In genomic region chr6:28866342-28867077, GRCh38 we compare ENCODE assay signal across 1 cellular context.
A peak's percentile ranks its signal among the peaks of the same experiment; 100 is the strongest.
TF ChIP-seq lines count a peak whose summit lies in the region.

No MANE protein-coding gene starts in this region.

TF ChIP-seq in HepG2, 621 proteins besides CTCF, POLR2A, EP300 and RAD21 (continued from another document and continues in another):
- TF ChIP-seq ZMAT5 (CRISPR knock-in tag; IDR thresholded peaks at IDR 0.05; ENCODE audit: borderline replicate concordance, low read depth) (no peak), CENPX (CRISPR knock-in tag; IDR thresholded peaks at IDR 0.05) (no peak), KDM5B (CRISPR knock-in tag; IDR thresholded peaks at IDR 0.05; ENCODE audit: borderline replicate concordance) (peak; percentile 98), KLF6 (CRISPR knock-in tag; IDR thresholded peaks at IDR 0.05) (peak; percentile 79; the same call in 1 of the 2 replicates), HIC2 (CRISPR knock-in tag; IDR thresholded peaks at IDR 0.05; ENCODE audit: low read depth) (peak; percentile 70), CENPT (CRISPR knock-in tag; IDR thresholded peaks at IDR 0.05; ENCODE audit: low read depth) (no peak), ZSCAN21 (CRISPR knock-in tag; IDR thresholded peaks at IDR 0.05; ENCODE audit: borderline replicate concordance) (peak; percentile 54), SNAI1 (CRISPR knock-in tag; IDR thresholded peaks at IDR 0.05; ENCODE audit: borderline replicate concordance) (0 out of 2 replicates have a peak, but pooled peaks have one; percentile 76), ATF6 (CRISPR knock-in tag; conservative IDR thresholded peaks at IDR 0.05) (no peak), ZNF607 (CRISPR knock-in tag; IDR thresholded peaks at IDR 0.05; ENCODE audit: borderline replicate concordance) (no peak; the same call in 1 of the 2 replicates), ZNF766 (CRISPR knock-in tag; IDR thresholded peaks at IDR 0.05; ENCODE audit: borderline replicate concordance) (peak; percentile 75; the same call in 1 of the 2 replicates), TCF7L2 (IDR thresholded peaks at IDR 0.05; ENCODE audit: low read depth, low read length) (no peak), HCFC1 (IDR thresholded peaks at IDR 0.05; ENCODE audit: low read depth, low read length) (no peak), ZNF574 (CRISPR knock-in tag; IDR thresholded peaks at IDR 0.05) (peak; percentile 83), HOXA3 (CRISPR knock-in tag; IDR thresholded peaks at IDR 0.05) (peak; percentile 78), ZNF501 (CRISPR knock-in tag; IDR thresholded peaks at IDR 0.05) (peak; percentile 60; the same call in 1 of the 2 replicates), ARNT2 (CRISPR knock-in tag; IDR thresholded peaks at IDR 0.05; ENCODE audit: low read depth) (peak; percentile 93), NFKB2 (CRISPR knock-in tag; IDR thresholded peaks at IDR 0.05; ENCODE audit: borderline replicate concordance) (peak; percentile 92; the same call in 1 of the 2 replicates), ZFX (CRISPR knock-in tag; IDR thresholded peaks at IDR 0.05; ENCODE audit: low read depth) (peak; percentile 88), ZBTB25 (CRISPR knock-in tag; IDR thresholded peaks at IDR 0.05) (no peak), KDM3A (CRISPR knock-in tag; IDR thresholded peaks at IDR 0.05; ENCODE audit: low read depth) (peak; percentile 79), ZNF782 (CRISPR knock-in tag; IDR thresholded peaks at IDR 0.05; ENCODE audit: borderline replicate concordance) (peak; percentile 37; the same call in 1 of the 2 replicates), DDIT3 (CRISPR knock-in tag; IDR thresholded peaks at IDR 0.05) (no peak), ZNF883 (CRISPR knock-in tag; IDR thresholded peaks at IDR 0.05; ENCODE audit: not compliant biosample characterization) (peak; percentile 93), HNRNPLL (IDR thresholded peaks at IDR 0.05; ENCODE audit: low read depth, low read length, poor library complexity, severe bottlenecking) (peak; percentile 91), ZNF33B (CRISPR knock-in tag; IDR thresholded peaks at IDR 0.05) (peak; percentile 39; the same call in 1 of the 2 replicates), ATF5 (CRISPR knock-in tag; IDR thresholded peaks at IDR 0.05; ENCODE audit: low read depth) (no peak), ZNF564 (CRISPR knock-in tag; IDR thresholded peaks at IDR 0.05) (peak; percentile 96), ZNF143 (CRISPR knock-in tag; IDR thresholded peaks at IDR 0.05) (peak; percentile 46), ZNF775 (CRISPR knock-in tag; IDR thresholded peaks at IDR 0.05; ENCODE audit: borderline replicate concordance) (no peak), NFATC3 (CRISPR knock-in tag; IDR thresholded peaks at IDR 0.05) (peak; percentile 56; the same call in 1 of the 2 replicates), ZNF879 (CRISPR knock-in tag; IDR thresholded peaks at IDR 0.05) (no peak), ELF4 (CRISPR knock-in tag; IDR thresholded peaks at IDR 0.05; ENCODE audit: borderline replicate concordance) (peak; percentile 78), PREB (CRISPR knock-in tag; IDR thresholded peaks at IDR 0.05) (no peak), ZSCAN30 (CRISPR knock-in tag; IDR thresholded peaks at IDR 0.05) (no peak)
- TF ChIP-seq, protein P1, sequence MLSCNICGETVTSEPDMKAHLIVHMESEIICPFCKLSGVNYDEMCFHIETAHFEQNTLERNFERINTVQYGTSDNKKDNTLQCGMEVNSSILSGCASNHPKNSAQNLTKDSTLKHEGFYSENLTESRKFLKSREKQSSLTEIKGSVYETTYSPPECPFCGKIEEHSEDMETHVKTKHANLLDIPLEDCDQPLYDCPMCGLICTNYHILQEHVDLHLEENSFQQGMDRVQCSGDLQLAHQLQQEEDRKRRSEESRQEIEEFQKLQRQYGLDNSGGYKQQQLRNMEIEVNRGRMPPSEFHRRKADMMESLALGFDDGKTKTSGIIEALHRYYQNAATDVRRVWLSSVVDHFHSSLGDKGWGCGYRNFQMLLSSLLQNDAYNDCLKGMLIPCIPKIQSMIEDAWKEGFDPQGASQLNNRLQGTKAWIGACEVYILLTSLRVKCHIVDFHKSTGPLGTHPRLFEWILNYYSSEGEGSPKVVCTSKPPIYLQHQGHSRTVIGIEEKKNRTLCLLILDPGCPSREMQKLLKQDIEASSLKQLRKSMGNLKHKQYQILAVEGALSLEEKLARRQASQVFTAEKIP (CRISPR knock-in tag; IDR thresholded peaks at IDR 0.05; ENCODE audit: borderline replicate concordance), result no peak
- TF ChIP-seq, protein P2, sequence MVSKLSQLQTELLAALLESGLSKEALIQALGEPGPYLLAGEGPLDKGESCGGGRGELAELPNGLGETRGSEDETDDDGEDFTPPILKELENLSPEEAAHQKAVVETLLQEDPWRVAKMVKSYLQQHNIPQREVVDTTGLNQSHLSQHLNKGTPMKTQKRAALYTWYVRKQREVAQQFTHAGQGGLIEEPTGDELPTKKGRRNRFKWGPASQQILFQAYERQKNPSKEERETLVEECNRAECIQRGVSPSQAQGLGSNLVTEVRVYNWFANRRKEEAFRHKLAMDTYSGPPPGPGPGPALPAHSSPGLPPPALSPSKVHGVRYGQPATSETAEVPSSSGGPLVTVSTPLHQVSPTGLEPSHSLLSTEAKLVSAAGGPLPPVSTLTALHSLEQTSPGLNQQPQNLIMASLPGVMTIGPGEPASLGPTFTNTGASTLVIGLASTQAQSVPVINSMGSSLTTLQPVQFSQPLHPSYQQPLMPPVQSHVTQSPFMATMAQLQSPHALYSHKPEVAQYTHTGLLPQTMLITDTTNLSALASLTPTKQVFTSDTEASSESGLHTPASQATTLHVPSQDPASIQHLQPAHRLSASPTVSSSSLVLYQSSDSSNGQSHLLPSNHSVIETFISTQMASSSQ (IDR thresholded peaks at IDR 0.05; ENCODE audit: low read depth), result no peak
- TF ChIP-seq, protein P2 (CRISPR knock-in tag; IDR thresholded peaks at IDR 0.05; ENCODE audit: borderline replicate concordance), result peak; percentile 65; the same call in 1 of the 2 replicates
- TF ChIP-seq, protein P3, sequence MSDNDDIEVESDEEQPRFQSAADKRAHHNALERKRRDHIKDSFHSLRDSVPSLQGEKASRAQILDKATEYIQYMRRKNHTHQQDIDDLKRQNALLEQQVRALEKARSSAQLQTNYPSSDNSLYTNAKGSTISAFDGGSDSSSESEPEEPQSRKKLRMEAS (IDR thresholded peaks at IDR 0.05), result peak; percentile 68
- TF ChIP-seq, protein P4, sequence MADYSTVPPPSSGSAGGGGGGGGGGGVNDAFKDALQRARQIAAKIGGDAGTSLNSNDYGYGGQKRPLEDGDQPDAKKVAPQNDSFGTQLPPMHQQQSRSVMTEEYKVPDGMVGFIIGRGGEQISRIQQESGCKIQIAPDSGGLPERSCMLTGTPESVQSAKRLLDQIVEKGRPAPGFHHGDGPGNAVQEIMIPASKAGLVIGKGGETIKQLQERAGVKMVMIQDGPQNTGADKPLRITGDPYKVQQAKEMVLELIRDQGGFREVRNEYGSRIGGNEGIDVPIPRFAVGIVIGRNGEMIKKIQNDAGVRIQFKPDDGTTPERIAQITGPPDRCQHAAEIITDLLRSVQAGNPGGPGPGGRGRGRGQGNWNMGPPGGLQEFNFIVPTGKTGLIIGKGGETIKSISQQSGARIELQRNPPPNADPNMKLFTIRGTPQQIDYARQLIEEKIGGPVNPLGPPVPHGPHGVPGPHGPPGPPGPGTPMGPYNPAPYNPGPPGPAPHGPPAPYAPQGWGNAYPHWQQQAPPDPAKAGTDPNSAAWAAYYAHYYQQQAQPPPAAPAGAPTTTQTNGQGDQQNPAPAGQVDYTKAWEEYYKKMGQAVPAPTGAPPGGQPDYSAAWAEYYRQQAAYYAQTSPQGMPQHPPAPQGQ (CRISPR knock-in tag; IDR thresholded peaks at IDR 0.05; ENCODE audit: borderline replicate concordance), result no peak
